ENCODE assay signal across 1 cellular context in genomic region chr17:30376621-30377452, GRCh38.
TF ChIP-seq lines count a peak whose summit lies in the region.

No MANE protein-coding gene starts in this region.

TF ChIP-seq in HepG2, 621 proteins besides CTCF, POLR2A, EP300 and RAD21 (continued from another document and continues in another):
- TF ChIP-seq ZNF710 (CRISPR knock-in tag; IDR thresholded peaks at IDR 0.05; ENCODE audit: borderline replicate concordance), result 0 out of 2 replicates have a peak, but pooled peaks have one; percentile 58
- no peak for TF ChIP-seq ZNF354B (CRISPR knock-in tag; IDR thresholded peaks at IDR 0.05)
- TF ChIP-seq NFKB2 (CRISPR knock-in tag; IDR thresholded peaks at IDR 0.05; ENCODE audit: borderline replicate concordance), result no peak
- TF ChIP-seq ZNF773 (CRISPR knock-in tag; IDR thresholded peaks at IDR 0.05; ENCODE audit: borderline replicate concordance), result no peak
- peak; percentile 57 for TF ChIP-seq ELF3 (CRISPR knock-in tag; IDR thresholded peaks at IDR 0.05)
- no peak for TF ChIP-seq RFXANK (CRISPR knock-in tag; IDR thresholded peaks at IDR 0.05)
- TF ChIP-seq, protein P1, sequence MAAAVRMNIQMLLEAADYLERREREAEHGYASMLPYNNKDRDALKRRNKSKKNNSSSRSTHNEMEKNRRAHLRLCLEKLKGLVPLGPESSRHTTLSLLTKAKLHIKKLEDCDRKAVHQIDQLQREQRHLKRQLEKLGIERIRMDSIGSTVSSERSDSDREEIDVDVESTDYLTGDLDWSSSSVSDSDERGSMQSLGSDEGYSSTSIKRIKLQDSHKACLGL (CRISPR knock-in tag; IDR thresholded peaks at IDR 0.05), result no peak
- TF ChIP-seq, protein P2, sequence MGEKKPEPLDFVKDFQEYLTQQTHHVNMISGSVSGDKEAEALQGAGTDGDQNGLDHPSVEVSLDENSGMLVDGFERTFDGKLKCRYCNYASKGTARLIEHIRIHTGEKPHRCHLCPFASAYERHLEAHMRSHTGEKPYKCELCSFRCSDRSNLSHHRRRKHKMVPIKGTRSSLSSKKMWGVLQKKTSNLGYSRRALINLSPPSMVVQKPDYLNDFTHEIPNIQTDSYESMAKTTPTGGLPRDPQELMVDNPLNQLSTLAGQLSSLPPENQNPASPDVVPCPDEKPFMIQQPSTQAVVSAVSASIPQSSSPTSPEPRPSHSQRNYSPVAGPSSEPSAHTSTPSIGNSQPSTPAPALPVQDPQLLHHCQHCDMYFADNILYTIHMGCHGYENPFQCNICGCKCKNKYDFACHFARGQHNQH (CRISPR knock-in tag; IDR thresholded peaks at IDR 0.05), result 0 out of 2 replicates have a peak, but pooled peaks have one; percentile 52
- no peak for TF ChIP-seq ZNF563 (CRISPR knock-in tag; IDR thresholded peaks at IDR 0.05)
- no peak for TF ChIP-seq ZNF281 (CRISPR knock-in tag; IDR thresholded peaks at IDR 0.05; ENCODE audit: borderline replicate concordance)
- TF ChIP-seq GATAD1 (CRISPR knock-in tag; IDR thresholded peaks at IDR 0.05), result peak; percentile 53; the same call in 1 of the 2 replicates
- no peak for TF ChIP-seq MBNL3 (CRISPR knock-in tag; conservative IDR thresholded peaks at IDR 0.05)
- peak; percentile 42; the same call in 1 of the 2 replicates for TF ChIP-seq KDM6A (CRISPR knock-in tag; IDR thresholded peaks at IDR 0.05; ENCODE audit: low read depth)
- no peak for TF ChIP-seq ZNF143 (CRISPR knock-in tag; IDR thresholded peaks at IDR 0.05)
- TF ChIP-seq FIP1L1 (IDR thresholded peaks at IDR 0.05; ENCODE audit: borderline replicate concordance, insufficient read depth, low read depth, low read length), result no peak
- TF ChIP-seq ZNF44 (CRISPR knock-in tag; IDR thresholded peaks at IDR 0.05), result no peak
- TF ChIP-seq ARID3A (IDR thresholded peaks at IDR 0.05; ENCODE audit: low read depth, low read length), result peak; percentile 40; the same call in 1 of the 2 replicates
- no peak for TF ChIP-seq CAMTA2 (CRISPR knock-in tag; IDR thresholded peaks at IDR 0.05; ENCODE audit: borderline replicate concordance)
- TF ChIP-seq GTF2F1 (IDR thresholded peaks at IDR 0.05; ENCODE audit: low read length), result no peak
- TF ChIP-seq, protein P3, sequence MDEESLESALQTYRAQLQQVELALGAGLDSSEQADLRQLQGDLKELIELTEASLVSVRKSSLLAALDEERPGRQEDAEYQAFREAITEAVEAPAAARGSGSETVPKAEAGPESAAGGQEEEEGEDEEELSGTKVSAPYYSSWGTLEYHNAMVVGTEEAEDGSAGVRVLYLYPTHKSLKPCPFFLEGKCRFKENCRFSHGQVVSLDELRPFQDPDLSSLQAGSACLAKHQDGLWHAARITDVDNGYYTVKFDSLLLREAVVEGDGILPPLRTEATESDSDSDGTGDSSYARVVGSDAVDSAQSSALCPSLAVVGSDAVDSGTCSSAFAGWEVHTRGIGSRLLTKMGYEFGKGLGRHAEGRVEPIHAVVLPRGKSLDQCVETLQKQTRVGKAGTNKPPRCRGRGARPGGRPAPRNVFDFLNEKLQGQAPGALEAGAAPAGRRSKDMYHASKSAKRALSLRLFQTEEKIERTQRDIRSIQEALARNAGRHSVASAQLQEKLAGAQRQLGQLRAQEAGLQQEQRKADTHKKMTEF (CRISPR knock-in tag; IDR thresholded peaks at IDR 0.05), result peak; percentile 79
- TF ChIP-seq KAT8 (CRISPR knock-in tag; IDR thresholded peaks at IDR 0.05), result 0 out of 2 replicates have a peak, but pooled peaks have one; percentile 22
- no peak for TF ChIP-seq KLF9 (CRISPR knock-in tag; IDR thresholded peaks at IDR 0.05; ENCODE audit: low read depth)
- TF ChIP-seq ZNF275 (CRISPR knock-in tag; IDR thresholded peaks at IDR 0.05; ENCODE audit: borderline replicate concordance), result no peak
- no peak for TF ChIP-seq ZNF775 (CRISPR knock-in tag; IDR thresholded peaks at IDR 0.05; ENCODE audit: borderline replicate concordance)
- TF ChIP-seq XBP1 (CRISPR knock-in tag; IDR thresholded peaks at IDR 0.05), result no peak
- no peak for TF ChIP-seq ZNF253 (CRISPR knock-in tag; IDR thresholded peaks at IDR 0.05; ENCODE audit: borderline replicate concordance)
- TF ChIP-seq BRCA1 (CRISPR knock-in tag; IDR thresholded peaks at IDR 0.05), result no peak
- TF ChIP-seq ZNF607 (CRISPR knock-in tag; IDR thresholded peaks at IDR 0.05; ENCODE audit: borderline replicate concordance), result peak; percentile 7; the same call in 1 of the 2 replicates
- no peak for TF ChIP-seq NR2F1 (CRISPR knock-in tag; IDR thresholded peaks at IDR 0.05)
- no peak for TF ChIP-seq THAP9 (CRISPR knock-in tag; IDR thresholded peaks at IDR 0.05; ENCODE audit: borderline replicate concordance)
- peak; percentile 71 for TF ChIP-seq CEBPG (CRISPR knock-in tag; IDR thresholded peaks at IDR 0.05)
- TF ChIP-seq ZNF138 (CRISPR knock-in tag; IDR thresholded peaks at IDR 0.05; ENCODE audit: low read depth), result no peak
- 0 out of 2 replicates have a peak, but pooled peaks have one; percentile 51 for TF ChIP-seq REPIN1 (CRISPR knock-in tag; IDR thresholded peaks at IDR 0.05; ENCODE audit: borderline replicate concordance, low read depth)
- TF ChIP-seq RNF2 (conservative IDR thresholded peaks at IDR 0.05; ENCODE audit: low read depth), result no peak
- peak; percentile 65 for TF ChIP-seq FOSL2 (CRISPR knock-in tag; IDR thresholded peaks at IDR 0.05)
- TF ChIP-seq HNF4A (CRISPR knock-in tag; IDR thresholded peaks at IDR 0.05), result no peak
- TF ChIP-seq, protein P4, sequence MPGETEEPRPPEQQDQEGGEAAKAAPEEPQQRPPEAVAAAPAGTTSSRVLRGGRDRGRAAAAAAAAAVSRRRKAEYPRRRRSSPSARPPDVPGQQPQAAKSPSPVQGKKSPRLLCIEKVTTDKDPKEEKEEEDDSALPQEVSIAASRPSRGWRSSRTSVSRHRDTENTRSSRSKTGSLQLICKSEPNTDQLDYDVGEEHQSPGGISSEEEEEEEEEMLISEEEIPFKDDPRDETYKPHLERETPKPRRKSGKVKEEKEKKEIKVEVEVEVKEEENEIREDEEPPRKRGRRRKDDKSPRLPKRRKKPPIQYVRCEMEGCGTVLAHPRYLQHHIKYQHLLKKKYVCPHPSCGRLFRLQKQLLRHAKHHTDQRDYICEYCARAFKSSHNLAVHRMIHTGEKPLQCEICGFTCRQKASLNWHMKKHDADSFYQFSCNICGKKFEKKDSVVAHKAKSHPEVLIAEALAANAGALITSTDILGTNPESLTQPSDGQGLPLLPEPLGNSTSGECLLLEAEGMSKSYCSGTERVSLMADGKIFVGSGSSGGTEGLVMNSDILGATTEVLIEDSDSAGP (CRISPR knock-in tag; IDR thresholded peaks at IDR 0.05; ENCODE audit: borderline replicate concordance), result peak; percentile 35; the same call in 1 of the 2 replicates
- TF ChIP-seq FOXP1 (IDR thresholded peaks at IDR 0.05), result no peak
- peak; percentile 87 for TF ChIP-seq FOXP1 (CRISPR knock-in tag; IDR thresholded peaks at IDR 0.05)
- TF ChIP-seq ELF1 (CRISPR knock-in tag; IDR thresholded peaks at IDR 0.05), result no peak
- TF ChIP-seq RELA (CRISPR knock-in tag; IDR thresholded peaks at IDR 0.05), result no peak
- TF ChIP-seq EED (CRISPR knock-in tag; IDR thresholded peaks at IDR 0.05), result no peak
- 0 out of 2 replicates have a peak, but pooled peaks have one; percentile 17 for TF ChIP-seq ZMYM4 (CRISPR knock-in tag; IDR thresholded peaks at IDR 0.05)
- 0 out of 2 replicates have a peak, but pooled peaks have one; percentile 37 for TF ChIP-seq MXD4 (CRISPR knock-in tag; IDR thresholded peaks at IDR 0.05)
- TF ChIP-seq ZEB1 (IDR thresholded peaks at IDR 0.05; ENCODE audit: insufficient replicate concordance, low read depth), result peak; percentile 45
- no peak for TF ChIP-seq ZNF367 (CRISPR knock-in tag; IDR thresholded peaks at IDR 0.05; ENCODE audit: borderline replicate concordance)
- TF ChIP-seq RARG (CRISPR knock-in tag; IDR thresholded peaks at IDR 0.05; ENCODE audit: low read depth), result no peak
- no peak for TF ChIP-seq HCFC1 (IDR thresholded peaks at IDR 0.05; ENCODE audit: low read depth, low read length)
- no peak for TF ChIP-seq ZNF256 (CRISPR knock-in tag; conservative IDR thresholded peaks at IDR 0.05)
- TF ChIP-seq ZNF572 (CRISPR knock-in tag; IDR thresholded peaks at IDR 0.05), result no peak
- no peak for TF ChIP-seq CERS6 (CRISPR knock-in tag; IDR thresholded peaks at IDR 0.05)
- no peak for TF ChIP-seq SCMH1 (CRISPR knock-in tag; IDR thresholded peaks at IDR 0.05; ENCODE audit: borderline replicate concordance)
- TF ChIP-seq ZNF660 (CRISPR knock-in tag; IDR thresholded peaks at IDR 0.05; ENCODE audit: borderline replicate concordance, low read depth), result no peak
- TF ChIP-seq CEBPB (IDR thresholded peaks at IDR 0.05; ENCODE audit: borderline replicate concordance, low read depth, low read length), result peak; percentile 37; the same call in 1 of the 2 replicates
